In the genomic region with DNA sequence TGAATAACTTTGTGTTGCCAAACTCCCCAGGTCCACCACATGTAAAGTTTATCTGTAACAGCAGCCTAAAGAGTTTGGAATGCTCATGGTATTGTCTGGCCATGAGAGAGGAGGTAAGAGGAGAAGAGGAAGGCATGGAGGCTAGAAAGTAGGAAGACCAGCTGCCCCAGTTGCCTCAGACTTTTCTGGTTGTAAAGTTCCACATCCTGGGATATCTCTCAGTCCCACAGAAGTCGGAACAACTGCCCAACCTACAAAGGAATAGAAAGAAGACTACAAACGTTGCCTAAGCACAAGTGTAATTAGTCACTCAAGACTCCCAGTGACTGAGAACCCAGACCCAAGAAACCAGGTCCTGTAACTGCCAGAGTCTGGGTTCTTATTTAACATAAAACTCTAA, we compare ENCODE assay signal across 2 cellular contexts.
TF ChIP-seq lines count a peak whose summit lies in the region.

No MANE protein-coding gene starts in this region.

TF ChIP-seq in SK-N-SH, 30 proteins besides CTCF, POLR2A, EP300 and RAD21 (continued from another document):
- TF ChIP-seq, protein P1, sequence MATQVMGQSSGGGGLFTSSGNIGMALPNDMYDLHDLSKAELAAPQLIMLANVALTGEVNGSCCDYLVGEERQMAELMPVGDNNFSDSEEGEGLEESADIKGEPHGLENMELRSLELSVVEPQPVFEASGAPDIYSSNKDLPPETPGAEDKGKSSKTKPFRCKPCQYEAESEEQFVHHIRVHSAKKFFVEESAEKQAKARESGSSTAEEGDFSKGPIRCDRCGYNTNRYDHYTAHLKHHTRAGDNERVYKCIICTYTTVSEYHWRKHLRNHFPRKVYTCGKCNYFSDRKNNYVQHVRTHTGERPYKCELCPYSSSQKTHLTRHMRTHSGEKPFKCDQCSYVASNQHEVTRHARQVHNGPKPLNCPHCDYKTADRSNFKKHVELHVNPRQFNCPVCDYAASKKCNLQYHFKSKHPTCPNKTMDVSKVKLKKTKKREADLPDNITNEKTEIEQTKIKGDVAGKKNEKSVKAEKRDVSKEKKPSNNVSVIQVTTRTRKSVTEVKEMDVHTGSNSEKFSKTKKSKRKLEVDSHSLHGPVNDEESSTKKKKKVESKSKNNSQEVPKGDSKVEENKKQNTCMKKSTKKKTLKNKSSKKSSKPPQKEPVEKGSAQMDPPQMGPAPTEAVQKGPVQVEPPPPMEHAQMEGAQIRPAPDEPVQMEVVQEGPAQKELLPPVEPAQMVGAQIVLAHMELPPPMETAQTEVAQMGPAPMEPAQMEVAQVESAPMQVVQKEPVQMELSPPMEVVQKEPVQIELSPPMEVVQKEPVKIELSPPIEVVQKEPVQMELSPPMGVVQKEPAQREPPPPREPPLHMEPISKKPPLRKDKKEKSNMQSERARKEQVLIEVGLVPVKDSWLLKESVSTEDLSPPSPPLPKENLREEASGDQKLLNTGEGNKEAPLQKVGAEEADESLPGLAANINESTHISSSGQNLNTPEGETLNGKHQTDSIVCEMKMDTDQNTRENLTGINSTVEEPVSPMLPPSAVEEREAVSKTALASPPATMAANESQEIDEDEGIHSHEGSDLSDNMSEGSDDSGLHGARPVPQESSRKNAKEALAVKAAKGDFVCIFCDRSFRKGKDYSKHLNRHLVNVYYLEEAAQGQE (IDR thresholded peaks at IDR 0.05; ENCODE audit: low read depth, low read length) = no peak
- TF ChIP-seq, protein P2, sequence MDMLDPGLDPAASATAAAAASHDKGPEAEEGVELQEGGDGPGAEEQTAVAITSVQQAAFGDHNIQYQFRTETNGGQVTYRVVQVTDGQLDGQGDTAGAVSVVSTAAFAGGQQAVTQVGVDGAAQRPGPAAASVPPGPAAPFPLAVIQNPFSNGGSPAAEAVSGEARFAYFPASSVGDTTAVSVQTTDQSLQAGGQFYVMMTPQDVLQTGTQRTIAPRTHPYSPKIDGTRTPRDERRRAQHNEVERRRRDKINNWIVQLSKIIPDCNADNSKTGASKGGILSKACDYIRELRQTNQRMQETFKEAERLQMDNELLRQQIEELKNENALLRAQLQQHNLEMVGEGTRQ (IDR thresholded peaks at IDR 0.05; ENCODE audit: borderline replicate concordance, low read depth, low read length) = no peak
- TF ChIP-seq GABPA (IDR thresholded peaks at IDR 0.05; ENCODE audit: low read depth) (no peak), CHD2 (IDR thresholded peaks at IDR 0.05; ENCODE audit: low read length, partially characterized antibody) (no peak), RFX5 (IDR thresholded peaks at IDR 0.05; ENCODE audit: low read length) (no peak), JUND (IDR thresholded peaks at IDR 0.05) (no peak), POLR2AphosphoS5 (IDR thresholded peaks at IDR 0.05; ENCODE audit: low read depth, low read length) (no peak)
- TF ChIP-seq, protein P3, sequence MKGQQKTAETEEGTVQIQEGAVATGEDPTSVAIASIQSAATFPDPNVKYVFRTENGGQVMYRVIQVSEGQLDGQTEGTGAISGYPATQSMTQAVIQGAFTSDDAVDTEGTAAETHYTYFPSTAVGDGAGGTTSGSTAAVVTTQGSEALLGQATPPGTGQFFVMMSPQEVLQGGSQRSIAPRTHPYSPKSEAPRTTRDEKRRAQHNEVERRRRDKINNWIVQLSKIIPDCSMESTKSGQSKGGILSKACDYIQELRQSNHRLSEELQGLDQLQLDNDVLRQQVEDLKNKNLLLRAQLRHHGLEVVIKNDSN (IDR thresholded peaks at IDR 0.05; ENCODE audit: borderline replicate concordance, low read depth) = no peak
- TF ChIP-seq, protein P4, sequence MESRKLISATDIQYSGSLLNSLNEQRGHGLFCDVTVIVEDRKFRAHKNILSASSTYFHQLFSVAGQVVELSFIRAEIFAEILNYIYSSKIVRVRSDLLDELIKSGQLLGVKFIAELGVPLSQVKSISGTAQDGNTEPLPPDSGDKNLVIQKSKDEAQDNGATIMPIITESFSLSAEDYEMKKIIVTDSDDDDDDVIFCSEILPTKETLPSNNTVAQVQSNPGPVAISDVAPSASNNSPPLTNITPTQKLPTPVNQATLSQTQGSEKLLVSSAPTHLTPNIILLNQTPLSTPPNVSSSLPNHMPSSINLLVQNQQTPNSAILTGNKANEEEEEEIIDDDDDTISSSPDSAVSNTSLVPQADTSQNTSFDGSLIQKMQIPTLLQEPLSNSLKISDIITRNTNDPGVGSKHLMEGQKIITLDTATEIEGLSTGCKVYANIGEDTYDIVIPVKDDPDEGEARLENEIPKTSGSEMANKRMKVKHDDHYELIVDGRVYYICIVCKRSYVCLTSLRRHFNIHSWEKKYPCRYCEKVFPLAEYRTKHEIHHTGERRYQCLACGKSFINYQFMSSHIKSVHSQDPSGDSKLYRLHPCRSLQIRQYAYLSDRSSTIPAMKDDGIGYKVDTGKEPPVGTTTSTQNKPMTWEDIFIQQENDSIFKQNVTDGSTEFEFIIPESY (IDR thresholded peaks at IDR 0.05; ENCODE audit: borderline replicate concordance, low read depth) = no peak
- TF ChIP-seq, protein P5, sequence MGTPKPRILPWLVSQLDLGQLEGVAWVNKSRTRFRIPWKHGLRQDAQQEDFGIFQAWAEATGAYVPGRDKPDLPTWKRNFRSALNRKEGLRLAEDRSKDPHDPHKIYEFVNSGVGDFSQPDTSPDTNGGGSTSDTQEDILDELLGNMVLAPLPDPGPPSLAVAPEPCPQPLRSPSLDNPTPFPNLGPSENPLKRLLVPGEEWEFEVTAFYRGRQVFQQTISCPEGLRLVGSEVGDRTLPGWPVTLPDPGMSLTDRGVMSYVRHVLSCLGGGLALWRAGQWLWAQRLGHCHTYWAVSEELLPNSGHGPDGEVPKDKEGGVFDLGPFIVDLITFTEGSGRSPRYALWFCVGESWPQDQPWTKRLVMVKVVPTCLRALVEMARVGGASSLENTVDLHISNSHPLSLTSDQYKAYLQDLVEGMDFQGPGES (IDR thresholded peaks at IDR 0.05; ENCODE audit: low read depth, low read length) = no peak

TF ChIP-seq in SK-N-SH treated with all-trans-retinoic acid at 6 μM for 48 hours, 23 proteins besides CTCF, POLR2A, EP300 and RAD21 (continued from another document):
- TF ChIP-seq BACH2 (CRISPR knock-in tag; IDR thresholded peaks at IDR 0.05; ENCODE audit: borderline replicate concordance) = no peak
